In genomic region chr5:78269088-78269703, GRCh38 we compare ENCODE assay signal across 1 cellular context.
TF ChIP-seq lines count a peak whose summit lies in the region.

No MANE protein-coding gene starts in this region.

TF ChIP-seq in GM23338, 12 proteins besides CTCF, POLR2A, EP300 and RAD21 (continued from another document):
- TF ChIP-seq CREB1 (CRISPR knock-in tag; IDR thresholded peaks at IDR 0.05; ENCODE audit: low read depth) (no peak), POLR2AphosphoS5 (IDR thresholded peaks at IDR 0.05; ENCODE audit: low read depth) (no peak), REST (IDR thresholded peaks at IDR 0.05; ENCODE audit: unreplicated experiment) (no peak), STAT1 (IDR thresholded peaks at IDR 0.05; ENCODE audit: unreplicated experiment) (no peak)
TF ChIP-seq in GM23338: peak in this region for 0.
